9 cellular contexts compared by ENCODE assay signal in genomic region chr11:130042093-130042591, GRCh38. TPM values are rescaled to one million over a fixed set of nuclear protein-coding genes. Genes with fewer than 3 reads are reported as not detected.
DNase-seq lines count a peak whose midpoint lies in the region; ATAC-seq, FAIRE-seq and TF ChIP-seq lines count a peak whose summit lies in the region.
"Had no signal": no experiment of that assay in that cellular context is flagged by ENCODE, and none has a peak within 500 bp of the region (broad histone marks: within the 10 kb centered on the region; RNA-seq: fewer than 3 reads in every experiment).

No MANE protein-coding gene starts in this region.

- H3K27ac ChIP-seq in A549 = peak overlapping the region; percentile 39 to 80; a peak in 5 of 6 replicates
- peak overlapping the region; percentile 49 for H3K27ac ChIP-seq in RWPE1

- TF ChIP-seq CTCF in A549 (IDR thresholded peaks at IDR 0.05) (no peak), RWPE1 (conservative IDR thresholded peaks at IDR 0.05; ENCODE audit: low read depth) (no peak)

- WGBS in A549 (ENCODE audit: missing lambda C conversion rate) = 67% methylated on average over 15 of the region's 16 CpGs

- CTCF ChIA-PET in A549 (lab: Yijun Ruan, JAX) = interaction anchor here (1.0 kb wide), 1 partner anchor 11 kb away, joined by 3 read pairs; no protein-coding TSS in a partner anchor
- CTCF ChIA-PET in RWPE1 (lab: Yijun Ruan, JAX) = no interaction called here

- H3K9me3 ChIP-seq in A549 = no peaks in the 10 kb centered on the region

- H3K4me3 ChIP-seq in A549 = no peak overlapping the region

- TF ChIP-seq RAD21 in A549 (conservative IDR thresholded peaks at IDR 0.05 in 1 of 2, IDR thresholded peaks at IDR 0.05 in 1 of 2) = no peak

- no peak for TF ChIP-seq EP300 in A549 (IDR thresholded peaks at IDR 0.05)

- H3K4me2 ChIP-seq in A549 = peak overlapping the region; percentile 19; the same call in 2 of the 3 replicates

- TF ChIP-seq POLR2A in A549 (IDR thresholded peaks at IDR 0.05; ENCODE audit: low read length) = no peak

- POLR2A ChIA-PET in A549 (lab: Yijun Ruan, JAX) = no interaction called here
- POLR2A ChIA-PET in RWPE1 (lab: Yijun Ruan, JAX; ENCODE audit: low non-redundant PET) = no interaction called here

- FAIRE-seq in A549 (lab: Jason Lieb, UNC) = no peak

- ATAC-seq in A549 (peak; percentile 96 to 100), GM19035 (IDR thresholded peaks at IDR 0.05; ENCODE audit: unreplicated experiment) (no peak), HG02973 (IDR thresholded peaks at IDR 0.05; ENCODE audit: unreplicated experiment) (no peak)

- DNase-seq in A549 (ENCODE audit: low read depth in 1 of 2, low spot score in 1 of 2) (peak; percentile 38 to 79), GM04504 (ENCODE audit: low read depth) (peak; percentile 80), RWPE1 (ENCODE audit: low spot score) (peak; percentile 74), fibroblast of the conjunctiva (ENCODE audit: low read depth) (peak; percentile 50), NCI-H524 (lab: John Stamatoyannopoulos, UW) (no peak)
- no peak for DNase-seq in effector CD8-positive, alpha-beta T cell (lab: John Stamatoyannopoulos, UW)
- DNase-seq: head of caudate nucleus had no signal

- H3K4me1 ChIP-seq in A549 = peaks cover 11% of the 10 kb centered on the region; the same call in 2 of the 3 replicates

TF ChIP-seq in A549, 52 proteins besides CTCF, POLR2A, EP300 and RAD21:
- TF ChIP-seq CEBPB (IDR thresholded peaks at IDR 0.05) (peak in 1 of 2 experiments; percentile 42; a peak in 1 of 4 replicates), TP53 (CRISPR knock-in tag; IDR thresholded peaks at IDR 0.05) (no peak), CHD2 (IDR thresholded peaks at IDR 0.05; ENCODE audit: low read length, partially characterized antibody) (no peak), FOSL2 (IDR thresholded peaks at IDR 0.05) (no peak), FOSL2 (CRISPR knock-in tag; IDR thresholded peaks at IDR 0.05) (peak; percentile 66), MAX (IDR thresholded peaks at IDR 0.05) (peak; percentile 59), HEYL (CRISPR knock-in tag; IDR thresholded peaks at IDR 0.05) (no peak), FOSB (CRISPR knock-in tag; IDR thresholded peaks at IDR 0.05) (no peak), SMC3 (IDR thresholded peaks at IDR 0.05) (no peak), HMGXB4 (CRISPR knock-in tag; IDR thresholded peaks at IDR 0.05; ENCODE audit: borderline replicate concordance) (no peak)

RNA-seq across cellular contexts. Expression of gene APLP2, which starts 27.6 kb away (rescaled TPM):
- 166 and 185 TPM in 2 replicates for polyA plus RNA-seq in A549 (2011; rRNA removed)
- polyA plus RNA-seq in A549 (2012; cell fraction: cytosol; rRNA removed) = 84.2 and 88.7 TPM in 2 replicates
- polyA plus RNA-seq in A549 (2012; cell fraction: nucleus; rRNA removed) = 128 and 156 TPM in 2 replicates
- polyA plus RNA-seq in A549 (2017; fragmentation: RNase III; extraction: RNeasy Plus Mini Kit Qiagen cat#74134 plus additional on column Dnase treatment) = 183 to 210 TPM (median 203 TPM) in 3 replicates
- 53.6 and 64.9 TPM in 2 replicates for polyA minus RNA-seq in A549 (2011; rRNA and poly(A)+ RNA removed)

RNA-seq across cellular contexts. Expression of gene PRDM10, which starts 39.5 kb away (rescaled TPM):
- polyA plus RNA-seq in A549 (2011; rRNA removed) (4.0 and 5.5 TPM in 2 replicates), A549 (2017; fragmentation: RNase III; extraction: RNeasy Plus Mini Kit Qiagen cat#74134 plus additional on column Dnase treatment) (2.8 to 3.1 TPM (median 2.8 TPM) in 3 replicates)
- polyA plus RNA-seq in A549 (2012; cell fraction: cytosol; rRNA removed) = 2.1 and 2.4 TPM in 2 replicates
- 7.9 and 8.8 TPM in 2 replicates for polyA plus RNA-seq in A549 (2012; cell fraction: nucleus; rRNA removed)
- polyA minus RNA-seq in A549 (2011; rRNA and poly(A)+ RNA removed) = 14.6 and 23.4 TPM in 2 replicates

Comparison
In these comparisons a context has a peak if more than half of its experiments do, and no peak if none do; other contexts are left out.
1. ATAC-seq: peak in A549 (2 of 2); none in GM19035 (single experiment) and HG02973 (single experiment).
2. DNase-seq: peak in A549 (2 of 2), GM04504 (single experiment), RWPE1 (single experiment) and fibroblast of the conjunctiva (single experiment); none in NCI-H524 (0 of 2) and effector CD8-positive, alpha-beta T cell (single experiment).